In the genomic region with DNA sequence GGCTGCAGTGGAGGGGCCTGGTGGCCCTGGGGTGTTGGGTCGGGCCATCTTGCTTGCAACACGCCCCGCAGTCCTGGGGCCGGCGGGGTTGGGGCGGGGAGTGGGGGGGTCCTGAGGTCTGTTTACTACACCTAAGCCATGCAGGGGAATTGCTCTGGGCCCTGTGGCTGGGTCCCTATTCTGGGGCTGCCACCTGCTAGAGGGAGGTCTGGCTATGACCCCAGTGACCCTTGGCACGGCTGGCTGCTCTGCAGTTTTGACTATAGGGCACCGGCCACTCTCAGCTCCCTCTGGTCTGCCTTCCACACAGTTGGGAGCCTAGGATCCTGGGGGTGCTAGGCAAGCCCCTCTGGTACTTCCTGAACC, we compare ENCODE assay signal across 22 cellular contexts.
"Had no signal": no experiment of that assay in that cellular context is flagged by ENCODE, and none has a peak within 500 bp of the region (broad histone marks: within the 10 kb centered on the region; RNA-seq: fewer than 3 reads in every experiment).

No MANE protein-coding gene starts in this region.

- H3K27me3 ChIP-seq: colonic mucosa, gastroesophageal sphincter, pancreas had no signal

- H3K36me3 ChIP-seq: colonic mucosa, esophagus squamous epithelium, gastroesophageal sphincter, pancreas, prostate gland, spleen, thoracic aorta, transverse colon had no signal

- H3K4me3 Mint-ChIP-seq: immature natural killer cell; naive thymus-derived CD4-positive, alpha-beta T cell; neural crest cell; stimulated activated naive B cell treated with anti-CD40 and anti-IgM and Interleukin-4, amounts not matched to agents 10 μg/mL and 1 μg/mL and 100 μg/mL, for 72 hours; stimulated activated naive CD8-positive, alpha-beta T cell treated with anti-CD3 and anti-CD28 coated beads, Interleukin-15, amount 100 ng/mL, for 72 hours had no signal

- H3K4me1 ChIP-seq: colonic mucosa, prostate gland, spleen had no signal

- ATAC-seq: gastroesophageal sphincter; naive thymus-derived CD4-positive, alpha-beta T cell; pancreas; sciatic nerve; stimulated activated naive B cell treated with anti-CD40 and anti-IgM and Interleukin-4, amounts not matched to agents 10 μg/mL and 1 μg/mL and 100 μg/mL, for 72 hours; stimulated activated naive CD8-positive, alpha-beta T cell treated with anti-CD3 and anti-CD28 coated beads, Interleukin-15, amount 100 ng/mL, for 72 hours had no signal

- FAIRE-seq: keratinocyte, pancreas had no signal

- H3K9me3 Mint-ChIP-seq: naive thymus-derived CD4-positive, alpha-beta T cell; neural crest cell; stimulated activated naive B cell treated with anti-CD40 and anti-IgM and Interleukin-4, amounts not matched to agents 10 μg/mL and 1 μg/mL and 100 μg/mL, for 72 hours; stimulated activated naive CD8-positive, alpha-beta T cell treated with anti-CD3 and anti-CD28 coated beads, Interleukin-15, amount 100 ng/mL, for 72 hours had no signal

- H3K4me3 ChIP-seq: colonic mucosa, esophagus squamous epithelium, gastroesophageal sphincter, pancreas, prostate gland, spleen, thoracic aorta, transverse colon had no signal

- H3K27me3 Mint-ChIP-seq: stimulated activated naive B cell treated with anti-CD40 and anti-IgM and Interleukin-4, amounts not matched to agents 10 μg/mL and 1 μg/mL and 100 μg/mL, for 72 hours; stimulated activated naive CD8-positive, alpha-beta T cell treated with anti-CD3 and anti-CD28 coated beads, Interleukin-15, amount 100 ng/mL, for 72 hours had no signal

- H3K27ac Mint-ChIP-seq: immature natural killer cell; naive thymus-derived CD4-positive, alpha-beta T cell; stimulated activated naive B cell treated with anti-CD40 and anti-IgM and Interleukin-4, amounts not matched to agents 10 μg/mL and 1 μg/mL and 100 μg/mL, for 72 hours had no signal

- DNase-seq: cerebellar nuclear complex; colonic mucosa; dermis blood vessel endothelial cell; esophagus squamous epithelium; foreskin fibroblast; immature natural killer cell; naive thymus-derived CD4-positive, alpha-beta T cell; occipital lobe; pancreas; spleen; stimulated activated CD4-positive, alpha-beta T cell treated with anti-CD3 and anti-CD28 coated beads, Interleukin-2, amount 100 ng/mL, for 24 hours; stimulated activated CD4-positive, alpha-beta T cell treated with anti-CD3 and anti-CD28 coated beads, Interleukin-4, amount 100 ng/mL, for 4 hours; stimulated activated naive B cell treated with anti-CD40 and anti-IgM and Interleukin-4, amounts not matched to agents 10 μg/mL and 1 μg/mL and 100 μg/mL, for 72 hours; stimulated activated naive CD8-positive, alpha-beta T cell treated with anti-CD3 and anti-CD28 coated beads, Interleukin-15, amount 100 ng/mL, for 72 hours; substantia nigra; transverse colon had no signal

- H3K27ac ChIP-seq: colonic mucosa, esophagus squamous epithelium, pancreas, prostate gland, spleen, thoracic aorta, transverse colon had no signal

- H3K36me3 Mint-ChIP-seq: immature natural killer cell; naive thymus-derived CD4-positive, alpha-beta T cell; stimulated activated naive B cell treated with anti-CD40 and anti-IgM and Interleukin-4, amounts not matched to agents 10 μg/mL and 1 μg/mL and 100 μg/mL, for 72 hours had no signal

- H3K9me3 ChIP-seq: colonic mucosa, esophagus squamous epithelium, gastroesophageal sphincter, pancreas, prostate gland, spleen, thoracic aorta, transverse colon had no signal

- H3K4me1 Mint-ChIP-seq: immature natural killer cell; naive thymus-derived CD4-positive, alpha-beta T cell; stimulated activated naive B cell treated with anti-CD40 and anti-IgM and Interleukin-4, amounts not matched to agents 10 μg/mL and 1 μg/mL and 100 μg/mL, for 72 hours; stimulated activated naive CD8-positive, alpha-beta T cell treated with anti-CD3 and anti-CD28 coated beads, Interleukin-15, amount 100 ng/mL, for 72 hours had no signal
